Comparison of ENCODE assay signal across 15 cellular contexts in the genomic region with DNA sequence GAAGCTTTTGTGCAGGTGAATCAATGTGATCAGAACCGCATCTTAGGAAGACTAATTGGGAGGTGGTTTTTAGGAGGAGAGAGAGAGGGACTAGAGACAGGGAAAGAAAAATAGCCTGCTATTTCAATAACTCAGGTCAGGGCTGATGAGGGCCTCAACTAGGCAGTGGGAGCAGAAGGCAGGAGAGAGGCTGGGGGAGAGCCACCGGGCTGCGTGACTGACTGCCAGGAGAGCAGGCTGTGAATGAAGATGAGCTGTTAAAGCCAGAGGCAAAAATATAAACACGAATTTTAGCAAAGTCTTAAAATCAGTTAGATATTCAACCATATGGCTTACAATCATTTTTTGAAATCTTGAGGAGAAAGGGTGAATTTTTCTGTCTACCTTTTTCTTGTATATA.
DNase-seq lines count a peak whose midpoint lies in the region; ATAC-seq and TF ChIP-seq lines count a peak whose summit lies in the region.
"Had no signal": no experiment of that assay in that cellular context is flagged by ENCODE, and none has a peak within 500 bp of the region (broad histone marks: within the 10 kb centered on the region; RNA-seq: fewer than 3 reads in every experiment).

No MANE protein-coding gene starts in this region.

- H3K4me3 ChIP-seq in GM23338 (no peak overlapping the region), smooth muscle cell (no peak overlapping the region), MG63 (no peak overlapping the region)
- H3K4me3 ChIP-seq: HAP-1 had no signal

- no peak overlapping the region for H3K4me3 Mint-ChIP-seq in activated naive CD4-positive, alpha-beta T cell treated with anti-CD3 and anti-CD28 coated beads, Interleukin-2, amount 50 U/mL, for 24 hours
- no peak overlapping the region for H3K4me3 Mint-ChIP-seq in GM23338
- H3K4me3 Mint-ChIP-seq in nephron progenitor cell: no peak overlapping the region
- H3K4me3 Mint-ChIP-seq: CD4-positive, CD25-positive, alpha-beta regulatory T cell had no signal

- H3K27ac ChIP-seq in GM23338 (ENCODE audit: low read depth) (no peak overlapping the region), smooth muscle cell (ENCODE audit: low read depth) (no peak overlapping the region)

- ATAC-seq in GM23338 (no peak), GM18502 (IDR thresholded peaks at IDR 0.05; ENCODE audit: poor library complexity, unreplicated experiment) (no peak)

- H3K36me3 Mint-ChIP-seq in activated naive CD4-positive, alpha-beta T cell treated with anti-CD3 and anti-CD28 coated beads, Interleukin-2, amount 50 U/mL, for 24 hours: peaks cover 55% of the 10 kb centered on the region
- H3K36me3 Mint-ChIP-seq in GM23338 (ENCODE audit: low read depth) (no peaks in the 10 kb centered on the region), nephron progenitor cell (ENCODE audit: low read depth) (no peaks in the 10 kb centered on the region)

- H3K79me2 ChIP-seq in GM23338 (replicated peaks; ENCODE audit: insufficient read depth): no peaks in the 10 kb centered on the region
- H3K79me2 ChIP-seq in smooth muscle cell (ENCODE audit: low read depth): no peaks in the 10 kb centered on the region

- no peaks in the 10 kb centered on the region for H3K4me1 ChIP-seq in GM23338 (ENCODE audit: insufficient read depth)
- H3K4me1 ChIP-seq in smooth muscle cell (ENCODE audit: low read depth): no peaks in the 10 kb centered on the region
- H3K4me1 ChIP-seq: BE2C, HAP-1 had no signal

- H3F3A ChIP-seq in GM23338 (replicated peaks; ENCODE audit: low read depth) (no peaks in the 10 kb centered on the region), smooth muscle cell (ENCODE audit: low read depth) (no peaks in the 10 kb centered on the region)

- no peaks in the 10 kb centered on the region for H3K27me3 Mint-ChIP-seq in activated naive CD4-positive, alpha-beta T cell treated with anti-CD3 and anti-CD28 coated beads, Interleukin-2, amount 50 U/mL, for 24 hours
- H3K27me3 Mint-ChIP-seq in GM23338 (ENCODE audit: insufficient read depth, low read depth, poor library complexity) (peaks cover 2% of the 10 kb centered on the region), nephron progenitor cell (ENCODE audit: low read depth, poor library complexity) (no peaks in the 10 kb centered on the region)
- H3K27me3 Mint-ChIP-seq: CD4-positive, CD25-positive, alpha-beta regulatory T cell had no signal

- DNase-seq in activated naive CD4-positive, alpha-beta T cell treated with Interleukin-2 at 50 U/mL for 16 hours: no peak
- DNase-seq in GM23338 (ENCODE audit: low spot score) (no peak), cerebellar cortex (ENCODE audit: low spot score) (peak; percentile 23), nephron progenitor cell (no peak), smooth muscle cell (lab: John Stamatoyannopoulos, UW; ENCODE audit: unreplicated experiment) (no peak), MG63 (no peak)
- DNase-seq: ACHN; BE2C; CD4-positive, CD25-positive, alpha-beta regulatory T cell; DMS153; DMS79; GDM1 had no signal

- 69% methylated on average over 4 of the region's 4 CpGs for WGBS in smooth muscle cell (ENCODE audit: low lambda C conversion rate)

- H3K9me3 ChIP-seq in smooth muscle cell (replicated peaks; ENCODE audit: low read depth): no peaks in the 10 kb centered on the region
- no peaks in the 10 kb centered on the region for H3K9me3 ChIP-seq in MG63
- H3K9me3 ChIP-seq: BE2C, HAP-1 had no signal

- H3K4me2 ChIP-seq in GM23338: no peak overlapping the region
- H3K4me2 ChIP-seq in smooth muscle cell: no peak overlapping the region

- H3K9ac ChIP-seq in smooth muscle cell (ENCODE audit: low read depth): no peak overlapping the region

- no peaks in the 10 kb centered on the region for H3K36me3 ChIP-seq in GM23338 (ENCODE audit: insufficient read depth)
- no peaks in the 10 kb centered on the region for H3K36me3 ChIP-seq in smooth muscle cell (ENCODE audit: low read depth)
- no peaks in the 10 kb centered on the region for H3K36me3 ChIP-seq in MG63
- H3K36me3 ChIP-seq: BE2C, HAP-1 had no signal

- peaks cover 64% of the 10 kb centered on the region for H3K4me1 Mint-ChIP-seq in activated naive CD4-positive, alpha-beta T cell treated with anti-CD3 and anti-CD28 coated beads, Interleukin-2, amount 50 U/mL, for 24 hours
- H3K4me1 Mint-ChIP-seq in GM23338 (no peaks in the 10 kb centered on the region), nephron progenitor cell (peaks cover 14% of the 10 kb centered on the region)

- no peak overlapping the region for H2AFZ ChIP-seq in GM23338
- no peak overlapping the region for H2AFZ ChIP-seq in smooth muscle cell (ENCODE audit: low read depth)

- peak overlapping the region; percentile 30 for H3K27ac Mint-ChIP-seq in activated naive CD4-positive, alpha-beta T cell treated with anti-CD3 and anti-CD28 coated beads, Interleukin-2, amount 50 U/mL, for 24 hours
- H3K27ac Mint-ChIP-seq in GM23338 (peak overlapping the region; percentile 22), nephron progenitor cell (peak overlapping the region; percentile 6)

- H3K9me3 Mint-ChIP-seq in activated naive CD4-positive, alpha-beta T cell treated with anti-CD3 and anti-CD28 coated beads, Interleukin-2, amount 50 U/mL, for 24 hours: no peaks in the 10 kb centered on the region
- H3K9me3 Mint-ChIP-seq in GM23338 (no peaks in the 10 kb centered on the region), nephron progenitor cell (no peaks in the 10 kb centered on the region)

- H4K20me1 ChIP-seq in GM23338 (replicated peaks; ENCODE audit: insufficient read depth) (no peaks in the 10 kb centered on the region), smooth muscle cell (ENCODE audit: low read depth) (no peaks in the 10 kb centered on the region)

- H3K9me2 ChIP-seq in GM23338 (ENCODE audit: insufficient read depth): 0 out of 2 replicates have a peak, but pooled peaks cover 5% of the 10 kb centered on the region

- H3K27me3 ChIP-seq in GM23338 (ENCODE audit: insufficient read depth) (no peaks in the 10 kb centered on the region), smooth muscle cell (ENCODE audit: low read depth) (no peaks in the 10 kb centered on the region), MG63 (no peaks in the 10 kb centered on the region)
- H3K27me3 ChIP-seq: BE2C had no signal

- TF ChIP-seq CTCF in GM23338 (conservative IDR thresholded peaks at IDR 0.05; ENCODE audit: low read depth in 2 of 2) (no peak), nephron progenitor cell (IDR thresholded peaks at IDR 0.05) (no peak), smooth muscle cell (IDR thresholded peaks at IDR 0.05; ENCODE audit: borderline replicate concordance, insufficient read depth, poor library complexity, severe bottlenecking) (no peak)

TF ChIP-seq in GM23338, 12 proteins besides CTCF, POLR2A, EP300 and RAD21 (continues in another document):
- no peak for TF ChIP-seq POLR2AphosphoS5 (IDR thresholded peaks at IDR 0.05; ENCODE audit: low read depth)
- TF ChIP-seq NANOG (IDR thresholded peaks at IDR 0.05; ENCODE audit: borderline replicate concordance): no peak
- TF ChIP-seq JUNB (IDR thresholded peaks at IDR 0.05; ENCODE audit: unreplicated experiment): no peak
